In genomic region chr1:175936736-175937135, GRCh38 we compare ENCODE assay signal across 29 cellular contexts.
"Had no signal": no experiment of that assay in that cellular context is flagged by ENCODE, and none has a peak within 500 bp of the region (broad histone marks: within the 10 kb centered on the region; RNA-seq: fewer than 3 reads in every experiment).

No MANE protein-coding gene starts in this region.

- H3K27ac Mint-ChIP-seq: activated CD4-positive, alpha-beta memory T cell treated with anti-CD3 and anti-CD28 coated beads for 36 hours; activated CD4-positive, alpha-beta T cell treated with anti-CD3 and anti-CD28 coated beads for 36 hours; activated CD4-positive, alpha-beta T cell treated with anti-CD3 and anti-CD28 coated beads, Interleukin-2, amount 10 ng/mL, durations not matched to agents 24 days and 14 days; activated CD8-positive, alpha-beta memory T cell treated with anti-CD3 and anti-CD28 coated beads, Interleukin-2, amount 10 ng/mL, durations not matched to agents 7 days and 5 days; activated CD8-positive, alpha-beta T cell treated with anti-CD3 and anti-CD28 coated beads, Interleukin-2, amount 10 ng/mL, durations not matched to agents 7 days and 5 days; activated naive CD4-positive, alpha-beta T cell treated with anti-CD3 and anti-CD28 coated beads for 36 hours; activated naive CD4-positive, alpha-beta T cell treated with anti-CD3 and anti-CD28 coated beads, Interleukin-2, amount 50 U/mL, for 24 hours; activated naive CD8-positive, alpha-beta T cell treated with anti-CD3 and anti-CD28 coated beads for 36 hours; activated naive CD8-positive, alpha-beta T cell treated with anti-CD3 and anti-CD28 coated beads, Interleukin-2, amount 50 U/mL, for 24 hours; activated T-helper 1 cell treated with anti-CD3 and anti-CD28 coated beads, Interleukin-12 subunit alpha, Interleukin-12 subunit beta, Interleukin-2, Interleukin-4 antibody, amounts not matched to agents 30 ng/mL and 10 ng/mL and 1 ng/mL, durations not matched to agents 14 hours and 24 hours and 36 hours; activated T-helper 2 cell treated with anti-CD3 and anti-CD28 coated beads, Interferon-gamma antibody, Interleukin-2, Interleukin-4, amounts not matched to agents 10 μg/mL and 5 μg/mL and 100 μg/mL, durations not matched to agents 14 hours and 24 hours and 36 hours had no signal

- H3K4me3 Mint-ChIP-seq: activated CD4-positive, alpha-beta memory T cell treated with anti-CD3 and anti-CD28 coated beads for 36 hours; activated CD4-positive, alpha-beta T cell treated with anti-CD3 and anti-CD28 coated beads for 36 hours; activated CD4-positive, alpha-beta T cell treated with anti-CD3 and anti-CD28 coated beads, Interleukin-2, amount 10 ng/mL, durations not matched to agents 24 days and 14 days; activated CD8-positive, alpha-beta memory T cell treated with anti-CD3 and anti-CD28 coated beads, Interleukin-2, amount 10 ng/mL, durations not matched to agents 7 days and 5 days; activated CD8-positive, alpha-beta T cell treated with anti-CD3 and anti-CD28 coated beads, Interleukin-2, amount 10 ng/mL, durations not matched to agents 7 days and 5 days; activated naive CD4-positive, alpha-beta T cell treated with anti-CD3 and anti-CD28 coated beads for 36 hours; activated naive CD4-positive, alpha-beta T cell treated with anti-CD3 and anti-CD28 coated beads, Interleukin-2, amount 50 U/mL, for 24 hours; activated naive CD8-positive, alpha-beta T cell treated with anti-CD3 and anti-CD28 coated beads for 36 hours; activated naive CD8-positive, alpha-beta T cell treated with anti-CD3 and anti-CD28 coated beads, Interleukin-2, amount 50 U/mL, for 24 hours; activated T-helper 1 cell treated with anti-CD3 and anti-CD28 coated beads, Interleukin-12 subunit alpha, Interleukin-12 subunit beta, Interleukin-2, Interleukin-4 antibody, amounts not matched to agents 30 ng/mL and 10 ng/mL and 1 ng/mL, durations not matched to agents 14 hours and 24 hours and 36 hours had no signal

- H3K4me3 ChIP-seq: adrenal gland, body of pancreas, cardiac muscle cell, colonic mucosa had no signal

- H3K27ac ChIP-seq: adrenal gland, body of pancreas, cardiac muscle cell, colonic mucosa had no signal

- H3K9me3 Mint-ChIP-seq: activated T-helper 1 cell treated with anti-CD3 and anti-CD28 coated beads, Interleukin-12 subunit alpha, Interleukin-12 subunit beta, Interleukin-2, Interleukin-4 antibody, amounts not matched to agents 30 ng/mL and 10 ng/mL and 1 ng/mL, durations not matched to agents 14 hours and 24 hours and 36 hours; activated T-helper 2 cell treated with anti-CD3 and anti-CD28 coated beads, Interferon-gamma antibody, Interleukin-2, Interleukin-4, amounts not matched to agents 10 μg/mL and 5 μg/mL and 100 μg/mL, durations not matched to agents 14 hours and 24 hours and 36 hours had no signal

- H3K4me1 ChIP-seq: adrenal gland, body of pancreas, colonic mucosa had no signal

- H3K27me3 ChIP-seq: adrenal gland, body of pancreas, cardiac muscle cell, colonic mucosa had no signal

- DNase-seq: activated CD4-positive, alpha-beta memory T cell treated with anti-CD3 and anti-CD28 coated beads for 36 hours; activated CD4-positive, alpha-beta T cell treated with anti-CD3 and anti-CD28 coated beads for 36 hours; activated CD4-positive, alpha-beta T cell treated with anti-CD3 and anti-CD28 coated beads, Interleukin-2, amount 10 ng/mL, durations not matched to agents 24 days and 14 days; activated CD4-positive, CD25-positive, alpha-beta regulatory T cell; activated CD4-positive, CD25-positive, alpha-beta regulatory T cell treated with anti-CD3 and anti-CD28 coated beads, Interleukin-2, amount 50 U/mL, for 72 hours; activated CD8-positive, alpha-beta memory T cell treated with anti-CD3 and anti-CD28 coated beads, Interleukin-2, amount 10 ng/mL, durations not matched to agents 7 days and 5 days; activated CD8-positive, alpha-beta memory T cell treated with anti-CD3 and anti-CD28 coated beads, Interleukin-2, amount 50 U/mL, for 4 hours; activated CD8-positive, alpha-beta T cell treated with anti-CD3 and anti-CD28 coated beads, Interleukin-2, amount 10 ng/mL, durations not matched to agents 7 days and 5 days; activated effector memory CD4-positive, alpha-beta T cell treated with anti-CD3 and anti-CD28 coated beads, Interleukin-2, amount 50 U/mL, for 16 hours; activated naive CD4-positive, alpha-beta T cell treated with anti-CD3 and anti-CD28 coated beads for 36 hours; activated naive CD8-positive, alpha-beta T cell treated with anti-CD3 and anti-CD28 coated beads for 36 hours; activated naive CD8-positive, alpha-beta T cell treated with anti-CD3 and anti-CD28 coated beads, Interleukin-2, amount 50 U/mL, for 24 hours; activated T-cell treated with anti-CD3 and anti-CD28 coated beads, Interleukin-2, amount 50 U/mL, for 1 hour; activated T-cell treated with anti-CD3 and anti-CD28 coated beads, Interleukin-2, amount 50 U/mL, for 48 hours; adrenal gland; amygdala; aorta; body of pancreas; central memory CD4-positive, alpha-beta T cell; cerebellar nuclear complex; colonic mucosa; effector CD8-positive, alpha-beta T cell; foreskin fibroblast; head of caudate nucleus; T-helper 2 cell had no signal

- H3K9me3 ChIP-seq: adrenal gland, body of pancreas, colonic mucosa had no signal

- H3K27me3 Mint-ChIP-seq: activated CD4-positive, alpha-beta memory T cell treated with anti-CD3 and anti-CD28 coated beads for 36 hours; activated CD4-positive, alpha-beta T cell treated with anti-CD3 and anti-CD28 coated beads for 36 hours; activated CD4-positive, alpha-beta T cell treated with anti-CD3 and anti-CD28 coated beads, Interleukin-2, amount 10 ng/mL, durations not matched to agents 24 days and 14 days; activated CD8-positive, alpha-beta memory T cell treated with anti-CD3 and anti-CD28 coated beads, Interleukin-2, amount 10 ng/mL, durations not matched to agents 7 days and 5 days; activated naive CD4-positive, alpha-beta T cell treated with anti-CD3 and anti-CD28 coated beads, Interleukin-2, amount 50 U/mL, for 24 hours; activated naive CD8-positive, alpha-beta T cell treated with anti-CD3 and anti-CD28 coated beads for 36 hours; activated naive CD8-positive, alpha-beta T cell treated with anti-CD3 and anti-CD28 coated beads, Interleukin-2, amount 50 U/mL, for 24 hours had no signal

- H3K4me1 Mint-ChIP-seq: activated CD4-positive, alpha-beta T cell treated with anti-CD3 and anti-CD28 coated beads for 36 hours; activated CD4-positive, alpha-beta T cell treated with anti-CD3 and anti-CD28 coated beads, Interleukin-2, amount 10 ng/mL, durations not matched to agents 24 days and 14 days; activated CD8-positive, alpha-beta memory T cell treated with anti-CD3 and anti-CD28 coated beads, Interleukin-2, amount 10 ng/mL, durations not matched to agents 7 days and 5 days; activated naive CD4-positive, alpha-beta T cell treated with anti-CD3 and anti-CD28 coated beads, Interleukin-2, amount 50 U/mL, for 24 hours; activated naive CD8-positive, alpha-beta T cell treated with anti-CD3 and anti-CD28 coated beads for 36 hours; activated naive CD8-positive, alpha-beta T cell treated with anti-CD3 and anti-CD28 coated beads, Interleukin-2, amount 50 U/mL, for 24 hours had no signal

- H3K36me3 ChIP-seq: colonic mucosa had no signal
